ENCODE assay signal across 35 cellular contexts in the genomic region with DNA sequence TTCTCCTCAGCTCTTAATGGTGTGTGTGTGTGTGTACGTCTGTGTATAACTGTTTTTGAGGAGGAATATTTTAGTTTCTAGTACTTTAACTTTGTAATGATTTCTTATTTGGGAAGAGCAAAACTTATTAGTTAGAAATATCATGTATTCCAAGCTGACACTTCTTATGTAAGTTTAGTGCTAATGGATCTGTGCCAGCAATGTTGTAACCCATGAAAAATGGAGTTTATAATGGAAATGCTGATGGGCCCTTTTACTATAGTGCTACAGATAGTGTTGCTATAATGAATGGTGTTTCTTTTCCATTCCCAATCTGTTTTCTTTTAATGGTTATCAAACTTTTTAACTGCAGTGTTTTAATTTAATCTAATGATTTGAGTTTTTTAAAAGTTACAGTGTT. TPM values are rescaled to one million over a fixed set of nuclear protein-coding genes. Genes with fewer than 3 reads are reported as not detected.
A peak's percentile ranks its signal among the peaks of the same experiment; 100 is the strongest.
DNase-seq lines count a peak whose midpoint lies in the region; ATAC-seq and TF ChIP-seq lines count a peak whose summit lies in the region.
"Had no signal": no experiment of that assay in that cellular context is flagged by ENCODE, and none has a peak within 500 bp of the region (broad histone marks: within the 10 kb centered on the region; RNA-seq: fewer than 3 reads in every experiment).

No MANE protein-coding gene starts in this region.

- no peak overlapping the region for H3K4me3 Mint-ChIP-seq in HFFc6
- H3K4me3 Mint-ChIP-seq: activated CD4-positive, alpha-beta memory T cell treated with anti-CD3 and anti-CD28 coated beads for 36 hours; activated T-helper 17 cell treated with anti-CD3 and anti-CD28 coated beads, Interleukin-2, amount 50 U/mL, for 72 hours; effector memory CD8-positive, alpha-beta T cell; H9; T-cell had no signal

- H3K36me3 ChIP-seq in A673 (ENCODE audit: insufficient read depth, low read length, poor library complexity, severe bottlenecking) (peaks cover 4% of the 10 kb centered on the region), brain microvascular endothelial cell (replicated peaks) (peaks cover 4% of the 10 kb centered on the region), hepatocyte (replicated peaks; ENCODE audit: insufficient read depth, low read depth) (no peaks in the 10 kb centered on the region), OCI-LY7 (ENCODE audit: insufficient read depth, low read length) (peaks cover 6% of the 10 kb centered on the region; the same call in 1 of the 2 replicates)
- H3K36me3 ChIP-seq: colonic mucosa, neutrophil, prostate gland had no signal

- H3K27ac Mint-ChIP-seq in HFFc6, result 0 out of 2 replicates have a peak overlapping the region, but pooled peaks have one; percentile 6
- H3K27ac Mint-ChIP-seq: activated CD4-positive, alpha-beta memory T cell treated with anti-CD3 and anti-CD28 coated beads for 36 hours; activated naive CD4-positive, alpha-beta T cell treated with anti-CD3 and anti-CD28 coated beads, Interleukin-2, amount 50 U/mL, for 72 hours; activated T-helper 17 cell treated with anti-CD3 and anti-CD28 coated beads, Interleukin-2, amount 50 U/mL, for 72 hours; effector memory CD8-positive, alpha-beta T cell; T-cell had no signal

- CTCF ChIA-PET in A673 (lab: Charles Lee) (interaction anchor here (0.6 kb wide), 1 partner anchor 1024 kb away, joined by 4 read pairs; no protein-coding TSS in a partner anchor), OCI-LY7 (lab: Charles Lee; ENCODE audit: unreplicated experiment) (no interaction called here)

- H3K9me2 ChIP-seq in hepatocyte (replicated peaks; ENCODE audit: insufficient read depth) (no peaks in the 10 kb centered on the region), OCI-LY7 (ENCODE audit: insufficient read depth, low read length) (no peaks in the 10 kb centered on the region)

- 100% methylated on average over 1 of the region's 1 CpG for WGBS in hepatocyte (ENCODE audit: low lambda C conversion rate, missing lambda C conversion rate)

- H3K36me3 Mint-ChIP-seq in HFFc6 (ENCODE audit: low read depth), result peaks cover 26% of the 10 kb centered on the region

- in situ Hi-C loops in brain microvascular endothelial cell (cut with HindIII; ENCODE audit: low pct_ligation_motif_present, low sequenced_read_pairs), result no loop called here

- ATAC-seq in HG02759 (IDR thresholded peaks at IDR 0.05; ENCODE audit: unreplicated experiment), result no peak
- ATAC-seq in left colon, result no peak
- ATAC-seq: activated naive CD4-positive, alpha-beta T cell treated with anti-CD3 and anti-CD28 coated beads, Interleukin-2, amount 50 U/mL, for 72 hours; activated T-helper 17 cell treated with anti-CD3 and anti-CD28 coated beads, Interleukin-2, amount 50 U/mL, for 72 hours; body of pancreas; effector memory CD8-positive, alpha-beta T cell; esophagus mucosa; GM12878; T-cell had no signal

- H3K79me2 ChIP-seq in hepatocyte (no peaks in the 10 kb centered on the region), OCI-LY7 (ENCODE audit: insufficient read depth, low read depth, low read length) (no peaks in the 10 kb centered on the region)

- H3K27me3 Mint-ChIP-seq in HFFc6 (ENCODE audit: insufficient read depth), result 0 out of 2 replicates have a peak, but pooled peaks cover 2% of the 10 kb centered on the region
- H3K27me3 Mint-ChIP-seq: activated CD4-positive, alpha-beta memory T cell treated with anti-CD3 and anti-CD28 coated beads for 36 hours; activated T-helper 17 cell treated with anti-CD3 and anti-CD28 coated beads, Interleukin-2, amount 50 U/mL, for 72 hours; effector memory CD8-positive, alpha-beta T cell; T-cell had no signal

- H4K20me1 ChIP-seq in hepatocyte (ENCODE audit: insufficient read depth, poor library complexity, severe bottlenecking), result no peaks in the 10 kb centered on the region
- no peaks in the 10 kb centered on the region for H4K20me1 ChIP-seq in OCI-LY7 (ENCODE audit: insufficient read depth, low read length)
- H4K20me1 ChIP-seq: BLaER1 treated with 17β-estradiol and CSF1 and Interleukin-3, amounts not matched to agents 10 nM and 100 nM had no signal

- no peak for TF ChIP-seq CTCF in A673 (conservative IDR thresholded peaks at IDR 0.05; ENCODE audit: low read depth, low read length)
- no peak for TF ChIP-seq CTCF in HFFc6 (IDR thresholded peaks at IDR 0.05)
- no peak for TF ChIP-seq CTCF in brain microvascular endothelial cell (IDR thresholded peaks at IDR 0.05; ENCODE audit: low read depth, low read length, missing control alignments)
- TF ChIP-seq CTCF in hepatocyte (IDR thresholded peaks at IDR 0.05; ENCODE audit: poor library complexity), result no peak
- no peak for TF ChIP-seq CTCF in OCI-LY7 (conservative IDR thresholded peaks at IDR 0.05; ENCODE audit: low read length)

- H3K9me3 ChIP-seq in A673 (ENCODE audit: low read depth, low read length, poor library complexity, severe bottlenecking), result no peaks in the 10 kb centered on the region
- no peaks in the 10 kb centered on the region for H3K9me3 ChIP-seq in hepatocyte (ENCODE audit: low read depth)
- H3K9me3 ChIP-seq in OCI-LY7 (ENCODE audit: low read length), result no peaks in the 10 kb centered on the region
- H3K9me3 ChIP-seq: BLaER1 treated with 17β-estradiol and CSF1 and Interleukin-3, amounts not matched to agents 10 nM and 100 nM; body of pancreas; colonic mucosa; neutrophil; prostate gland; sigmoid colon; stomach had no signal

- DNase-seq in A673 (ENCODE audit: low spot score) (peak; percentile 38), HFFc6 (peak; percentile 11), brain microvascular endothelial cell (peak; percentile 6), hepatocyte (ENCODE audit: low spot score) (peak; percentile 5), kidney tubule cell (ENCODE audit: low spot score) (no peak), OCI-LY7 (ENCODE audit: low spot score) (no peak), left colon (no peak)
- DNase-seq: activated CD4-positive, alpha-beta memory T cell treated with anti-CD3 and anti-CD28 coated beads for 36 hours; activated CD4-positive, CD25-positive, alpha-beta regulatory T cell; activated CD8-positive, alpha-beta memory T cell treated with anti-CD3 and anti-CD28 coated beads, Interleukin-2, amount 50 U/mL, for 48 hours; body of pancreas; colonic mucosa; COR-L47; DMS79 treated with DMSO at 0.1 percent for 48 hours; effector memory CD8-positive, alpha-beta T cell; H9; mesendoderm; NCI-H1092; NCI-H187 treated with DMSO at 0.1 percent for 48 hours; NCI-H82; PC-3; SIG-M5; sigmoid colon; stomach; T-cell; trophoblast cell had no signal

- H3K4me3 ChIP-seq in A673 (ENCODE audit: low read depth, low read length, poor library complexity, severe bottlenecking) (no peak overlapping the region), brain microvascular endothelial cell (ENCODE audit: low read depth, low read length) (no peak overlapping the region), hepatocyte (no peak overlapping the region), OCI-LY7 (ENCODE audit: low read depth, low read length, poor library complexity, severe bottlenecking) (no peak overlapping the region)
- H3K4me3 ChIP-seq: BLaER1 treated with 17β-estradiol and CSF1 and Interleukin-3, amounts not matched to agents 10 nM and 100 nM; body of pancreas; colonic mucosa; GM12878; prostate gland; sigmoid colon; stomach had no signal

- H3K27me3 ChIP-seq in A673 (replicated peaks; ENCODE audit: insufficient read depth, low read depth, low read length, poor library complexity), result no peaks in the 10 kb centered on the region
- H3K27me3 ChIP-seq in brain microvascular endothelial cell (replicated peaks), result no peaks in the 10 kb centered on the region
- H3K27me3 ChIP-seq in hepatocyte, result no peaks in the 10 kb centered on the region
- H3K27me3 ChIP-seq: BLaER1 treated with 17β-estradiol and CSF1 and Interleukin-3, amounts not matched to agents 10 nM and 100 nM; body of pancreas; colonic mucosa; neutrophil; sigmoid colon; stomach had no signal

- H3K27ac ChIP-seq in A673 (ENCODE audit: low read depth, low read length, poor library complexity, severe bottlenecking) (no peak overlapping the region), brain microvascular endothelial cell (no peak overlapping the region), hepatocyte (no peak overlapping the region), OCI-LY7 (ENCODE audit: low read depth, low read length, poor library complexity, severe bottlenecking) (no peak overlapping the region)
- H3K27ac ChIP-seq: BLaER1 treated with 17β-estradiol and CSF1 and Interleukin-3, amounts not matched to agents 10 nM and 100 nM; body of pancreas; colonic mucosa; neutrophil; prostate gland; stomach had no signal

- H3K4me1 ChIP-seq in A673 (ENCODE audit: insufficient read depth, low read length, poor library complexity, severe bottlenecking) (peaks cover 20% of the 10 kb centered on the region), hepatocyte (ENCODE audit: insufficient read depth) (no peaks in the 10 kb centered on the region), OCI-LY7 (ENCODE audit: insufficient read depth, low read length, poor library complexity, severe bottlenecking) (no peaks in the 10 kb centered on the region)
- H3K4me1 ChIP-seq: BLaER1 treated with 17β-estradiol and CSF1 and Interleukin-3, amounts not matched to agents 10 nM and 100 nM; body of pancreas; colonic mucosa; prostate gland had no signal

- no peak overlapping the region for H2AFZ ChIP-seq in hepatocyte
- no peak overlapping the region for H2AFZ ChIP-seq in OCI-LY7 (ENCODE audit: low read length)

- H3K4me1 Mint-ChIP-seq in HFFc6 (ENCODE audit: low read depth), result peaks cover 36% of the 10 kb centered on the region
- H3K4me1 Mint-ChIP-seq: activated T-helper 17 cell treated with anti-CD3 and anti-CD28 coated beads, Interleukin-2, amount 50 U/mL, for 72 hours; T-cell had no signal

- intact Hi-C loops in A673 (cut with micrococcal nuclease; ENCODE audit: unreplicated experiment) (no loop called here), OCI-LY7 (cut with micrococcal nuclease; ENCODE audit: unreplicated experiment) (no loop called here), left colon (cut with DNase I, micrococcal nuclease) (no loop called here)

- H3K9me3 Mint-ChIP-seq in HFFc6, result no peaks in the 10 kb centered on the region
- H3K9me3 Mint-ChIP-seq: activated CD4-positive, alpha-beta memory T cell treated with anti-CD3 and anti-CD28 coated beads for 36 hours; activated naive CD4-positive, alpha-beta T cell treated with anti-CD3 and anti-CD28 coated beads, Interleukin-2, amount 50 U/mL, for 72 hours; activated T-helper 17 cell treated with anti-CD3 and anti-CD28 coated beads, Interleukin-2, amount 50 U/mL, for 72 hours; effector memory CD8-positive, alpha-beta T cell; H9; T-cell had no signal

- no TSS peak for BruUV-seq in A673 (replicated peaks; lab: Mats Ljungman, UMichigan)
- BruUV-seq in OCI-LY7 (replicated peaks; lab: Mats Ljungman, UMichigan), result no TSS peak

- H3K4me2 ChIP-seq in hepatocyte (no peak overlapping the region), OCI-LY7 (ENCODE audit: low read length) (no peak overlapping the region)
- H3K4me2 ChIP-seq: BLaER1 treated with 17β-estradiol and CSF1 and Interleukin-3, amounts not matched to agents 10 nM and 100 nM had no signal

- POLR2A ChIA-PET in A673 (lab: Charles Lee; ENCODE audit: low non-redundant PET), result no interaction called here
- POLR2A ChIA-PET in OCI-LY7 (lab: Charles Lee), result no interaction called here

RNA-seq across cellular contexts. Expression of a gene that starts 49.8 kb away (rescaled TPM):
- total RNA-seq in A673 (2021) (1.1 and 2.1 TPM in 2 replicates), hepatocyte (0.07 TPM in 1 of 2 replicates, not detected in the other), OCI-LY7 (2022) (2.5 and 2.9 TPM in 2 replicates), left colon (not detected)
- total RNA-seq in HFFc6 (2021; fragmentation: NEBNext Ultra II Directional; extraction: Animal tissue kit (Norgen Biotek cat#: 25700)), result under 1 TPM; 0.41 to 0.61 (median 0.53) TPM
- 0.52 TPM in 1 of 2 replicates, not detected in the other for polyA plus RNA-seq in hepatocyte
- 1.0 and 1.3 TPM in 2 replicates for total RNA-seq in OCI-LY7 (2014; rRNA removed; shearing (Covaris generic))
- total RNA-seq: activated CD4-positive, alpha-beta memory T cell treated with anti-CD3 and anti-CD28 coated beads for 36 hours; activated naive CD4-positive, alpha-beta T cell treated with anti-CD3 and anti-CD28 coated beads, Interleukin-2, amount 50 U/mL, for 72 hours; activated T-helper 17 cell treated with anti-CD3 and anti-CD28 coated beads, Interleukin-2, amount 50 U/mL, for 72 hours; body of pancreas; colonic mucosa; kidney epithelial cell; stomach; T-cell had no signal
- polyA plus RNA-seq: sigmoid colon had no signal

Comparison
In these comparisons a context has a peak if more than half of its experiments do, and no peak if none do; other contexts are left out.
1. DNase-seq: peak in A673 (single experiment), HFFc6 (single experiment), brain microvascular endothelial cell (single experiment) and hepatocyte (single experiment); none in kidney tubule cell (single experiment), OCI-LY7 (single experiment) and left colon (0 of 2).